In genomic region chr17:77479817-77480508, GRCh38 we compare ENCODE assay signal across 13 cellular contexts.
A peak's percentile ranks its signal among the peaks of the same experiment; 100 is the strongest.
DNase-seq lines count a peak whose midpoint lies in the region; ATAC-seq and TF ChIP-seq lines count a peak whose summit lies in the region.
"Had no signal": no experiment of that assay in that cellular context is flagged by ENCODE, and none has a peak within 500 bp of the region (broad histone marks: within the 10 kb centered on the region; RNA-seq: fewer than 3 reads in every experiment).

No MANE protein-coding gene starts in this region.

- ATAC-seq in sciatic nerve (peak; percentile 50), HG02571 (IDR thresholded peaks at IDR 0.05; ENCODE audit: unreplicated experiment) (no peak), GM19328 (IDR thresholded peaks at IDR 0.05; ENCODE audit: unreplicated experiment) (no peak)

- H3K36me3 ChIP-seq in SK-N-MC (ENCODE audit: insufficient read depth, low read length) (peaks cover 9% of the 10 kb centered on the region; the same call in 1 of the 2 replicates), esophagus squamous epithelium (peaks cover 9 to 25% (median 21%) of the 10 kb centered on the region in 3 donors)

- no peak for TF ChIP-seq CTCF in esophagus squamous epithelium (IDR thresholded peaks at IDR 0.05)

- H3K27me3 ChIP-seq in esophagus squamous epithelium = peaks cover 0 to 3% (median 0%) of the 10 kb centered on the region in 4 donors

- no peaks in the 10 kb centered on the region for H3K9me3 ChIP-seq in SK-N-MC (ENCODE audit: low read depth, low read length)
- no peaks in the 10 kb centered on the region for H3K9me3 ChIP-seq in esophagus squamous epithelium

- H3K4me1 ChIP-seq in esophagus squamous epithelium = peaks cover 50 to 88% (median 65%) of the 10 kb centered on the region in 3 donors

- WGBS in esophagus squamous epithelium, 2 donors = 51 to 70% methylated on average over 2 to 3 of the region's 15 CpGs

- DNase-seq in DMS 273 (lab: John Stamatoyannopoulos, UW; ENCODE audit: unreplicated experiment) = peak; percentile 60
- no peak for DNase-seq in DMS 273 treated with DMSO at 0.1 percent for 48 hours (lab: John Stamatoyannopoulos, UW)
- no peak for DNase-seq in SK-N-MC (ENCODE audit: low read depth, low spot score)
- no peak for DNase-seq in esophagus squamous epithelium (lab: John Stamatoyannopoulos, UW)
- DNase-seq in sciatic nerve (ENCODE audit: low spot score) = peak; percentile 72
- no peak for DNase-seq in NCI-H82 (lab: John Stamatoyannopoulos, UW)
- DNase-seq: activated CD4-positive, alpha-beta T cell treated with anti-CD3 and anti-CD28 coated beads for 48 hours; anterior cingulate cortex; NCI-H1436; RPMI8226 had no signal

- intact Hi-C loops in esophagus squamous epithelium (cut with DNase I) = no loop called here
- intact Hi-C loops in sciatic nerve (cut with DNase I) = no loop called here

- peak overlapping the region; percentile 71 for H3K27ac ChIP-seq in SK-N-MC
- peak overlapping the region; percentile 51 to 91 (median 86) for H3K27ac ChIP-seq in esophagus squamous epithelium
- H3K27ac ChIP-seq: 22Rv1 had no signal

- TF ChIP-seq POLR2A in esophagus squamous epithelium (IDR thresholded peaks at IDR 0.05) = no peak

- peak overlapping the region; percentile 50 for H3K9ac ChIP-seq in SK-N-MC (ENCODE audit: insufficient read length)

- H3K4me3 ChIP-seq in SK-N-MC (0 out of 2 replicates have a peak overlapping the region, but pooled peaks have one; percentile 4), esophagus squamous epithelium (no peak overlapping the region)

Comparison
In these comparisons a context has a peak if more than half of its experiments do, and no peak if none do; other contexts are left out.
1. DNase-seq: peak in DMS 273 (single experiment) and sciatic nerve (single experiment); none in DMS 273 treated with DMSO at 0.1 percent for 48 hours (single experiment), SK-N-MC (single experiment), esophagus squamous epithelium (single experiment) and NCI-H82 (single experiment).